ENCODE assay signal across 18 cellular contexts in the genomic region with DNA sequence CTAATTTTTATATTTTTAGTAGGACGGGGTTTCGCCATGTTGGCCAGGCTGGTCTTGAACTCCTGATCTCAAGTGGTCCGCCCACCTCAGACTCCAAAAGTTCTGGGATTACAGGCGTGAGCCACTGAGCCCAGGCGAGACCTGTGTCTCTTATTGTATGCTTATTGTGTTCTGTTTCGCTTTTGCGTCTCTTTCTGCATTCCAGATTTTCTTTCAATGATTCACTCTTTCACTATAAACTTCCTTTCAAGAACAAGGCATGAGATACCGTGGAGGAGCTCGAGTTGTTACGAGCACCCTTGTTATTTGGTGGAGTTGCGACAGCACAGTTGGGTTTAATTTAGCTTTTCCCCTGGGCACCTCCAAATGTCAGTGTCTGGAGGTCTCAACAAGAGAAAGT.
DNase-seq lines count a peak whose midpoint lies in the region; ATAC-seq and TF ChIP-seq lines count a peak whose summit lies in the region.
"Had no signal": no experiment of that assay in that cellular context is flagged by ENCODE, and none has a peak within 500 bp of the region (broad histone marks: within the 10 kb centered on the region; RNA-seq: fewer than 3 reads in every experiment).

No MANE protein-coding gene starts in this region.

- DNase-seq in AG04450 (ENCODE audit: low read depth, low spot score) (peak; percentile 18), H4 (ENCODE audit: low spot score) (peak; percentile 48), SJSA1 (ENCODE audit: low read depth in 1 of 2, low spot score in 2 of 2) (peak; percentile 76 to 87), foreskin fibroblast (peak; percentile 4 to 5), Right ventricle myocardium superior (no peak), NCI-H2196 (lab: John Stamatoyannopoulos, UW; ENCODE audit: unreplicated experiment) (no peak), pons (ENCODE audit: low spot score) (no peak)
- no peak for DNase-seq in activated T-cell treated with anti-CD3 and anti-CD28 coated beads, Interleukin-2, amount 50 U/mL, for 1 hour
- DNase-seq: BE2C; CD4-positive, alpha-beta memory T cell; DMS153; NCI-H1092 treated with DMSO at 0.1 percent for 48 hours; NCI-H146; NCI-H2081; NCI-H524; PC-3 had no signal

- CTCF ChIA-PET in AG04450 (lab: Charles Lee) = interaction anchor here (0.7 kb wide), 1 partner anchor 188 kb away, joined by 3 read pairs; no protein-coding TSS in a partner anchor

- POLR2A ChIA-PET in AG04450 (lab: Yijun Ruan, JAX) = no interaction called here

- no peak overlapping the region for H3K4me3 ChIP-seq in AG04450 (ENCODE audit: low read depth, low read length)
- H3K4me3 ChIP-seq in SJSA1 = no peak overlapping the region
- no peak overlapping the region for H3K4me3 ChIP-seq in foreskin fibroblast (ENCODE audit: low read depth in 1 of 2, low read length in 2 of 2)

- TF ChIP-seq CTCF in AG04450 (IDR thresholded peaks at IDR 0.05; ENCODE audit: low read depth, low read length) (no peak), foreskin fibroblast (IDR thresholded peaks at IDR 0.05; ENCODE audit: low read depth, low read length) (no peak)

- intact Hi-C loops in Right ventricle myocardium superior (cut with DNase I) = no loop called here

- H3K27me3 ChIP-seq in AG04450 (ENCODE audit: control insufficient read depth, insufficient read depth, low read length) (no peaks in the 10 kb centered on the region), SJSA1 (replicated peaks) (no peaks in the 10 kb centered on the region)
- H3K27me3 ChIP-seq: BE2C had no signal

- ATAC-seq in Right ventricle myocardium superior (ENCODE audit: poor library complexity) = no peak
- ATAC-seq: PC-3 had no signal

- H3K27ac ChIP-seq in AG04450 (ENCODE audit: low read depth, low read length) = no peak overlapping the region
- H3K27ac ChIP-seq in SJSA1 = peak overlapping the region; percentile 70
- H3K27ac ChIP-seq: 22Rv1, RWPE1 had no signal

- peaks cover 12% of the 10 kb centered on the region for H3K4me1 ChIP-seq in SJSA1 (replicated peaks)
- H3K4me1 ChIP-seq: BE2C had no signal

- H3K36me3 ChIP-seq in SJSA1 = no peaks in the 10 kb centered on the region
- H3K36me3 ChIP-seq: BE2C had no signal

- no peaks in the 10 kb centered on the region; the same call in 1 of the 2 replicates for H3K9me3 ChIP-seq in AG04450 (ENCODE audit: control insufficient read depth, insufficient read depth, low read length)
- no peaks in the 10 kb centered on the region for H3K9me3 ChIP-seq in SJSA1 (replicated peaks)
- H3K9me3 ChIP-seq: BE2C had no signal

Comparison
In these comparisons a context has a peak if more than half of its experiments do, and no peak if none do; other contexts are left out.
1. DNase-seq: peak in AG04450 (single experiment), H4 (single experiment), SJSA1 (2 of 2) and foreskin fibroblast (2 of 2); none in Right ventricle myocardium superior (single experiment), NCI-H2196 (single experiment), pons (single experiment) and activated T-cell treated with anti-CD3 and anti-CD28 coated beads, Interleukin-2, amount 50 U/mL, for 1 hour (single experiment).